16 cellular contexts compared by ENCODE assay signal in genomic region chr3:77041156-77041696, GRCh38. TPM values are rescaled to one million over a fixed set of nuclear protein-coding genes. Genes with fewer than 3 reads are reported as not detected.
DNase-seq lines count a peak whose midpoint lies in the region; ATAC-seq and TF ChIP-seq lines count a peak whose summit lies in the region.
"Had no signal": no experiment of that assay in that cellular context is flagged by ENCODE, and none has a peak within 500 bp of the region (broad histone marks: within the 10 kb centered on the region; RNA-seq: fewer than 3 reads in every experiment).

No MANE protein-coding gene starts in this region.

- H3K27ac ChIP-seq in dorsolateral prefrontal cortex, result no peak overlapping the region
- H3K27ac ChIP-seq: C4-2B, foreskin keratinocyte, HL-60 had no signal

- H3K27me3 Mint-ChIP-seq in nephron (ENCODE audit: low read depth), result no peaks in the 10 kb centered on the region

- H3K4me1 Mint-ChIP-seq in nephron, result peaks cover 10% of the 10 kb centered on the region
- H3K4me1 Mint-ChIP-seq: activated T-helper 17 cell treated with anti-CD3 and anti-CD28 coated beads, Interleukin-2, amount 50 U/mL, for 72 hours had no signal

- in situ Hi-C loops in G401 (cut with HindIII; ENCODE audit: low sequenced_read_pairs), result no loop called here

- peaks cover 4% of the 10 kb centered on the region for H3K36me3 Mint-ChIP-seq in nephron (ENCODE audit: low read depth)

- TF ChIP-seq CTCF in dorsolateral prefrontal cortex (IDR thresholded peaks at IDR 0.05 in 54 of 56, conservative IDR thresholded peaks at IDR 0.05 in 2 of 56; ENCODE audit: low read depth in 1 of 56, partially characterized antibody in 56 of 56) (no peak), nephron (IDR thresholded peaks at IDR 0.05; ENCODE audit: unreplicated experiment in 3 of 3) (no peak)

- ATAC-seq in GM21825 (IDR thresholded peaks at IDR 0.05; ENCODE audit: unreplicated experiment), result no peak
- ATAC-seq: activated T-helper 17 cell treated with anti-CD3 and anti-CD28 coated beads, Interleukin-2, amount 50 U/mL, for 72 hours; foreskin keratinocyte; stimulated activated naive CD8-positive, alpha-beta T cell treated with anti-CD3 and anti-CD28 coated beads, Interleukin-15, amount 100 ng/mL, for 72 hours had no signal

- H3K9me3 Mint-ChIP-seq in nephron, result no peaks in the 10 kb centered on the region
- H3K9me3 Mint-ChIP-seq: T-helper 1 cell treated with Interleukin-12 subunit alpha and Interleukin-12 subunit beta and Interleukin-4 antibody, amounts not matched to agents 30 μg/mL and 1 μg/mL, for 36 hours had no signal

- intact Hi-C loops in dorsolateral prefrontal cortex (cut with DNase I), result loop anchor here (5.0 to 10.0 kb wide), 2 partner anchors 1454 to 1601 kb away; no protein-coding TSS in a partner anchor

- peak overlapping the region in 55 of 59 donors; percentile 3 to 80 (median 68) for H3K4me3 ChIP-seq in dorsolateral prefrontal cortex

- H3K4me3 Mint-ChIP-seq in nephron, result peak overlapping the region; percentile 87 to 91 (median 89)
- H3K4me3 Mint-ChIP-seq: activated T-helper 17 cell treated with anti-CD3 and anti-CD28 coated beads, Interleukin-2, amount 50 U/mL, for 72 hours; stimulated activated naive CD8-positive, alpha-beta T cell treated with anti-CD3 and anti-CD28 coated beads, Interleukin-15, amount 100 ng/mL, for 72 hours; T-helper 1 cell treated with Interleukin-12 subunit alpha and Interleukin-12 subunit beta and Interleukin-4 antibody, amounts not matched to agents 30 μg/mL and 1 μg/mL, for 36 hours had no signal

- DNase-seq in G401 (ENCODE audit: low spot score) (peak; percentile 56), NCI-H345 (lab: John Stamatoyannopoulos, UW) (peak; percentile 24), dorsolateral prefrontal cortex (no peak), NCI-H446 treated with DMSO at 0.1 percent for 48 hours (lab: John Stamatoyannopoulos, UW) (no peak), GF-D8 (lab: John Stamatoyannopoulos, UW) (no peak), EL (no peak)
- DNase-seq: aorta; foreskin keratinocyte; kidney glomerular epithelial cell; stimulated activated naive CD8-positive, alpha-beta T cell treated with anti-CD3 and anti-CD28 coated beads, Interleukin-15, amount 100 ng/mL, for 72 hours had no signal

- H3K27ac Mint-ChIP-seq in nephron, result peak overlapping the region; percentile 56 to 84 (median 71)
- H3K27ac Mint-ChIP-seq: activated T-helper 17 cell treated with anti-CD3 and anti-CD28 coated beads, Interleukin-2, amount 50 U/mL, for 72 hours; stimulated activated naive CD8-positive, alpha-beta T cell treated with anti-CD3 and anti-CD28 coated beads, Interleukin-15, amount 100 ng/mL, for 72 hours; T-helper 1 cell treated with Interleukin-12 subunit alpha and Interleukin-12 subunit beta and Interleukin-4 antibody, amounts not matched to agents 30 μg/mL and 1 μg/mL, for 36 hours had no signal

- H3K27me3 ChIP-seq in dorsolateral prefrontal cortex, result peaks cover 0 to 36% (median 0%) of the 10 kb centered on the region in 45 donors

RNA-seq across cellular contexts. Expression of gene ROBO2, which starts 1.3 kb away (rescaled TPM):
- not detected in 2 replicates for total RNA-seq in G401 (2014; rRNA removed; shearing (Covaris generic))
- total RNA-seq in dorsolateral prefrontal cortex, result 100 to 1,000 TPM in 2 of 120 experiments, 10 to 100 TPM in 118; 14.8 to 109 (median 64.7) TPM
- total RNA-seq: activated T-helper 17 cell treated with anti-CD3 and anti-CD28 coated beads, Interleukin-2, amount 50 U/mL, for 72 hours had no signal

Comparison
In these comparisons a context has a peak if more than half of its experiments do, and no peak if none do; other contexts are left out.
1. DNase-seq: peak in G401 (single experiment) and NCI-H345 (single experiment); none in dorsolateral prefrontal cortex (0 of 10), NCI-H446 treated with DMSO at 0.1 percent for 48 hours (single experiment), GF-D8 (single experiment) and EL (single experiment).
2. RNA of gene ROBO2, which starts 1.3 kb away (total RNA-seq): 14.8 to 109 TPM in dorsolateral prefrontal cortex; not detected in G401; every median in the first group is over 10 times any median in the second.